ENCODE assay signal across 16 cellular contexts in the genomic region with DNA sequence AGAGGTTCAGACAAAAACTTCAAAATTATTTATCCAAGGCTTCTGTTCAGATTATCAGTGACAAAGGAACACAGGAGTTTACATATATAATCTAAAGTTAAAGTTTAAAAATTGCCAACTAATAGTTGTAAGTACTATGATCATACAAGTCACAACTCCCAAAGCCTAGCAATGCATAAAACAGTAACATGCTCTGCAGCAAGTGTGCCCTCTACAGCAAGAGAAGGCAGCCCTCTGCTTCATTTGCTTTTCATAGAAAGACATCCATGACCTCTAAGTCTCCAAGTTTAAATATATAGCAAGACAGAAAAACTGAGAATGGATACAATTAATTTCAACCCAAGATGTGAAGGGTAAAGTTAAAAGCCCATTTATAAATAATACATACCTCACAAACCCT.
"Had no signal": no experiment of that assay in that cellular context is flagged by ENCODE, and none has a peak within 500 bp of the region (broad histone marks: within the 10 kb centered on the region; RNA-seq: fewer than 3 reads in every experiment).

No MANE protein-coding gene starts in this region.

- H3K9me3 ChIP-seq: esophagus muscularis mucosa, left ventricle myocardium inferior, mucosa of descending colon, spleen, stomach, thoracic aorta had no signal

- ATAC-seq: activated CD4-positive, CD25-positive, alpha-beta regulatory T cell treated with anti-CD3 and anti-CD28 coated beads, Interleukin-2, amount 50 U/mL, for 24 hours; mucosa of descending colon; sciatic nerve; T-helper 17 cell had no signal

- H3K27me3 Mint-ChIP-seq: activated naive CD8-positive, alpha-beta T cell treated with anti-CD3 and anti-CD28 coated beads, Interleukin-2, amount 10 ng/mL, durations not matched to agents 7 days and 5 days; T-helper 17 cell had no signal

- H3K36me3 ChIP-seq: esophagus muscularis mucosa, left ventricle myocardium inferior, stomach, thoracic aorta had no signal

- H3K4me3 ChIP-seq: coronary artery, esophagus muscularis mucosa, left ventricle myocardium inferior, mucosa of descending colon, spleen, stomach, thoracic aorta had no signal

- DNase-seq: activated effector memory CD4-positive, alpha-beta T cell treated with anti-CD3 and anti-CD28 coated beads, Interleukin-2, amount 50 U/mL, for 16 hours; activated naive CD8-positive, alpha-beta T cell treated with anti-CD3 and anti-CD28 coated beads, Interleukin-2, amount 10 ng/mL, durations not matched to agents 7 days and 5 days; central memory CD4-positive, alpha-beta T cell; islet precursor cell; left ventricle myocardium inferior; mucosa of descending colon; spleen; stomach; T-helper 17 cell had no signal

- H3K27ac ChIP-seq: coronary artery, esophagus muscularis mucosa, left ventricle myocardium inferior, spleen, stomach, thoracic aorta had no signal

- H3K9me3 Mint-ChIP-seq: activated naive CD8-positive, alpha-beta T cell treated with anti-CD3 and anti-CD28 coated beads, Interleukin-2, amount 10 ng/mL, durations not matched to agents 7 days and 5 days; nephron had no signal

- H3K27me3 ChIP-seq: esophagus muscularis mucosa, spleen, stomach had no signal

- H3K27ac Mint-ChIP-seq: activated naive CD8-positive, alpha-beta T cell treated with anti-CD3 and anti-CD28 coated beads, Interleukin-2, amount 10 ng/mL, durations not matched to agents 7 days and 5 days; nephron; T-helper 17 cell had no signal

- H3K4me3 Mint-ChIP-seq: activated naive CD8-positive, alpha-beta T cell treated with anti-CD3 and anti-CD28 coated beads, Interleukin-2, amount 10 ng/mL, durations not matched to agents 7 days and 5 days; brain; nephron; T-helper 17 cell had no signal
